In genomic region chr2:227103583-227103982, GRCh38 we compare ENCODE assay signal across 26 cellular contexts.
"Had no signal": no experiment of that assay in that cellular context is flagged by ENCODE, and none has a peak within 500 bp of the region (broad histone marks: within the 10 kb centered on the region; RNA-seq: fewer than 3 reads in every experiment).

No MANE protein-coding gene starts in this region.

- H3K36me3 ChIP-seq: adrenal gland, breast epithelium, Peyer's patch had no signal

- H3K27me3 Mint-ChIP-seq: activated CD8-positive, alpha-beta T cell treated with anti-CD3 and anti-CD28 coated beads for 36 hours had no signal

- H3K4me1 Mint-ChIP-seq: activated naive CD8-positive, alpha-beta T cell treated with anti-CD3 and anti-CD28 coated beads, Interleukin-2, amount 10 ng/mL, durations not matched to agents 7 days and 5 days had no signal

- H3K36me3 Mint-ChIP-seq: activated naive CD8-positive, alpha-beta T cell treated with anti-CD3 and anti-CD28 coated beads, Interleukin-2, amount 10 ng/mL, durations not matched to agents 7 days and 5 days had no signal

- H3K9me3 Mint-ChIP-seq: activated CD8-positive, alpha-beta T cell treated with anti-CD3 and anti-CD28 coated beads for 36 hours; activated naive CD8-positive, alpha-beta T cell treated with anti-CD3 and anti-CD28 coated beads, Interleukin-2, amount 10 ng/mL, durations not matched to agents 7 days and 5 days; activated T-cell treated with anti-CD3 and anti-CD28 coated beads, Interleukin-2, amount 50 U/mL, for 72 hours; activated T-helper 2 cell treated with anti-CD3 and anti-CD28 coated beads, Interferon-gamma antibody, Interleukin-2, Interleukin-4, amounts not matched to agents 10 μg/mL and 5 μg/mL and 100 μg/mL, durations not matched to agents 14 hours and 24 hours and 36 hours; T-helper 1 cell treated with Interleukin-12 subunit alpha and Interleukin-12 subunit beta and Interleukin-4 antibody, amounts not matched to agents 30 μg/mL and 1 μg/mL, for 36 hours had no signal

- ATAC-seq: activated CD4-positive, CD25-positive, alpha-beta regulatory T cell treated with anti-CD3 and anti-CD28 coated beads, Interleukin-2, amount 50 U/mL, for 24 hours; activated CD8-positive, alpha-beta T cell treated with anti-CD3 and anti-CD28 coated beads for 36 hours; activated T-cell treated with anti-CD3 and anti-CD28 coated beads, Interleukin-2, amount 50 U/mL, for 72 hours had no signal

- H3K4me3 Mint-ChIP-seq: activated CD8-positive, alpha-beta T cell treated with anti-CD3 and anti-CD28 coated beads for 36 hours; activated naive CD8-positive, alpha-beta T cell treated with anti-CD3 and anti-CD28 coated beads, Interleukin-2, amount 10 ng/mL, durations not matched to agents 7 days and 5 days; activated T-cell treated with anti-CD3 and anti-CD28 coated beads, Interleukin-2, amount 50 U/mL, for 72 hours; T-helper 1 cell treated with Interleukin-12 subunit alpha and Interleukin-12 subunit beta and Interleukin-4 antibody, amounts not matched to agents 30 μg/mL and 1 μg/mL, for 36 hours had no signal

- H3K4me3 ChIP-seq: adrenal gland, breast epithelium, Peyer's patch had no signal

- H3K27ac Mint-ChIP-seq: activated CD8-positive, alpha-beta T cell treated with anti-CD3 and anti-CD28 coated beads for 36 hours; activated naive CD8-positive, alpha-beta T cell treated with anti-CD3 and anti-CD28 coated beads, Interleukin-2, amount 10 ng/mL, durations not matched to agents 7 days and 5 days; activated T-cell treated with anti-CD3 and anti-CD28 coated beads, Interleukin-2, amount 50 U/mL, for 72 hours; activated T-helper 2 cell treated with anti-CD3 and anti-CD28 coated beads, Interferon-gamma antibody, Interleukin-2, Interleukin-4, amounts not matched to agents 10 μg/mL and 5 μg/mL and 100 μg/mL, durations not matched to agents 14 hours and 24 hours and 36 hours; T-helper 1 cell treated with Interleukin-12 subunit alpha and Interleukin-12 subunit beta and Interleukin-4 antibody, amounts not matched to agents 30 μg/mL and 1 μg/mL, for 36 hours had no signal

- DNase-seq: activated CD4-positive, alpha-beta T cell treated with anti-CD3 and anti-CD28 coated beads for 4 hours; activated CD8-positive, alpha-beta memory T cell treated with anti-CD3 and anti-CD28 coated beads, Interleukin-2, amount 50 U/mL, for 4 hours; activated CD8-positive, alpha-beta T cell treated with anti-CD3 and anti-CD28 coated beads for 36 hours; activated gamma-delta T cell treated with Interleukin-2 at 50 U/mL for 16 hours; activated naive CD4-positive, alpha-beta T cell treated with anti-CD3 and anti-CD28 coated beads, Interleukin-2, amount 50 U/mL, for 16 hours; activated naive CD8-positive, alpha-beta T cell treated with anti-CD3 and anti-CD28 coated beads, Interleukin-2, amount 10 ng/mL, durations not matched to agents 7 days and 5 days; activated T-cell treated with anti-CD3 and anti-CD28 coated beads, Interleukin-2, amount 50 U/mL, for 72 hours; adrenal gland; anterior cingulate cortex; caudate nucleus; Kasumi-1; KBM-7; NCI-H1436; NCI-H1694 treated with DMSO at 0.1 percent for 48 hours; NCI-H2029 treated with DMSO at 0.1 percent for 48 hours; NCI-H446 treated with DMSO at 0.1 percent for 48 hours; NCI-H526 treated with DMSO at 0.1 percent for 48 hours; NK-92 treated with Interleukin-12 subunit alpha and Interleukin-12 subunit beta, amount 100 ng/mL, for 24 hours; OCI-M1; Peyer's patch; Right ventricle myocardium superior had no signal

- H3K27me3 ChIP-seq: adrenal gland, breast epithelium, Peyer's patch had no signal

- H3K27ac ChIP-seq: adrenal gland, breast epithelium, Peyer's patch, RWPE1 had no signal

- H3K4me1 ChIP-seq: adrenal gland, breast epithelium, Peyer's patch had no signal

- H3K9me3 ChIP-seq: adrenal gland, breast epithelium, Peyer's patch had no signal
